9 cellular contexts compared by ENCODE assay signal in the genomic region with DNA sequence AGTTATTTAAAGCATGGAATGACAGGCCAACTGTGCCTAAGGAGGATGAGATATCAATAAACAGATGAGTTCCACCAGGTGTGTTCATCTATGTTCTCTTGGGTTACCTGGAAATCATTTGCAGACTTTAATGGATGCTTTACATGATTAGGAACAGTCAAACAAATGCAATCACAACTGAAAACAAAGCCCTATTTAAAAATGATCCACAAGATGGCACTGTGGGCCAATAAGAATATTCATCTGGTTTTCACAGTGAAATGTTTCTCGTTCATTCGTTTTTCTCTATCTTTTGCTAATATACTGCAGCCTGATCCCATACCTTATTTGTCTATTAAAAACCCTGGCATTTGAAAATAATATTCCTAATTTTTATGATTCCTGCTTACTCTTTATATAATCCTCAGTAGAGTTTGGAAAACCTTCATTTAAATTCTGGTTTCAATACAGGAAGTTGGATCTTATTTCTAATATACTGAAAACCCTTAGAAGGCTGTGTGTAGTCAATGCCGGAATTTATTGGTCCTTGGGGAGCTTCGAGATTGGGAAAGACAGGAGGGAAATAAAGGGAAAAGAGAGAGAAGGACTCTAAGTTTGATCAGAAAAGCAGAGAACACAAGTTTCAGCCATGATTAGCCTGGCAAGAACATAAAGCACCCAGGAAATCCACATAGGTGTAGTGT.
DNase-seq lines count a peak whose midpoint lies in the region; ATAC-seq, FAIRE-seq and TF ChIP-seq lines count a peak whose summit lies in the region.
"Had no signal": no experiment of that assay in that cellular context is flagged by ENCODE, and none has a peak within 500 bp of the region (broad histone marks: within the 10 kb centered on the region; RNA-seq: fewer than 3 reads in every experiment).

No MANE protein-coding gene starts in this region.

- H3K27me3 ChIP-seq in RWPE2 (ENCODE audit: insufficient read depth, poor library complexity, severe bottlenecking) (no peaks in the 10 kb centered on the region), pancreas (peaks cover 0 to 9% (median 0%) of the 10 kb centered on the region in 4 donors)
- H3K27me3 ChIP-seq: BLaER1 had no signal

- H3K36me3 ChIP-seq in RWPE2 (ENCODE audit: low read depth) (no peaks in the 10 kb centered on the region), pancreas (no peaks in the 10 kb centered on the region)
- H3K36me3 ChIP-seq: BLaER1 had no signal

- H3K27ac ChIP-seq in RWPE2 (ENCODE audit: poor library complexity, severe bottlenecking), result no peak overlapping the region
- H3K27ac ChIP-seq in pancreas, result no peak overlapping the region
- H3K27ac ChIP-seq: BLaER1 had no signal

- H3K4me1 ChIP-seq in RWPE2 (ENCODE audit: insufficient read depth, poor library complexity, severe bottlenecking) (no peaks in the 10 kb centered on the region), pancreas (peaks cover 0 to 7% (median 0%) of the 10 kb centered on the region in 3 donors)
- H3K4me1 ChIP-seq: BLaER1 had no signal

- ATAC-seq in RWPE2 (ENCODE audit: low read depth) (peak; percentile 52; the same call in 1 of the 3 replicates), pancreas (peak in 3 of 4 donors; percentile 65 to 77 (median 70)), HG02938 (IDR thresholded peaks at IDR 0.05; ENCODE audit: unreplicated experiment) (no peak), GM18511 (IDR thresholded peaks at IDR 0.05; ENCODE audit: unreplicated experiment) (no peak)

- H3K4me1 Mint-ChIP-seq in HFFc6 (ENCODE audit: low read depth), result peaks cover 27% of the 10 kb centered on the region

- H3K4me3 Mint-ChIP-seq in HFFc6, result peak overlapping the region; percentile 62

- intact Hi-C loops in pancreas (cut with DNase I), result loop anchor here in 2 of 3 donors (5.0 to 10.0 kb wide), 2 partner anchors 147 to 155 kb away; no protein-coding TSS in a partner anchor

- WGBS in pancreas, 2 donors, result 1% methylated on average over 4 of the region's 4 CpGs

- DNase-seq in DMS 273 (lab: John Stamatoyannopoulos, UW; ENCODE audit: unreplicated experiment) (peak; percentile 46), DMS 273 treated with DMSO at 0.1 percent for 48 hours (lab: John Stamatoyannopoulos, UW) (no peak), HFFc6 (peak; percentile 34), RWPE2 (ENCODE audit: low spot score) (no peak), fibroblast of mammary gland (ENCODE audit: low read depth) (peak; percentile 48), pancreas (no peak)

- TF ChIP-seq CTCF in HFFc6 (IDR thresholded peaks at IDR 0.05) (peak; percentile 86), RWPE2 (IDR thresholded peaks at IDR 0.05; ENCODE audit: poor library complexity, severe bottlenecking) (peak; percentile 83), fibroblast of mammary gland (conservative IDR thresholded peaks at IDR 0.05; ENCODE audit: control insufficient read depth, insufficient read depth, low read depth, low read length) (peak; percentile 58), pancreas (IDR thresholded peaks at IDR 0.05) (peak in 3 of 4 donors; percentile 52 to 57 (median 56))

- peaks cover 3% of the 10 kb centered on the region for H3K36me3 Mint-ChIP-seq in HFFc6 (ENCODE audit: low read depth)

- no peak overlapping the region for H3K4me3 ChIP-seq in RWPE2 (ENCODE audit: severe bottlenecking)
- no peak overlapping the region for H3K4me3 ChIP-seq in fibroblast of mammary gland (ENCODE audit: control insufficient read depth, low read depth, low read length)
- no peak overlapping the region for H3K4me3 ChIP-seq in pancreas
- H3K4me3 ChIP-seq: BLaER1 had no signal

- peak; percentile 73 for FAIRE-seq in pancreas (lab: Jason Lieb, UNC)

- H3K9me3 Mint-ChIP-seq in HFFc6, result peaks cover 2% of the 10 kb centered on the region

- H3K27me3 Mint-ChIP-seq in HFFc6 (ENCODE audit: insufficient read depth), result peaks cover 6% of the 10 kb centered on the region

- H3K9me3 ChIP-seq in RWPE2 (ENCODE audit: severe bottlenecking) (no peaks in the 10 kb centered on the region), pancreas (no peaks in the 10 kb centered on the region)

- no peak overlapping the region for H3K27ac Mint-ChIP-seq in HFFc6

Comparison
In these comparisons a context has a peak if more than half of its experiments do, and no peak if none do; other contexts are left out.
1. DNase-seq: peak in DMS 273 (single experiment), HFFc6 (single experiment) and fibroblast of mammary gland (single experiment); none in DMS 273 treated with DMSO at 0.1 percent for 48 hours (single experiment), RWPE2 (single experiment) and pancreas (0 of 6).
2. ATAC-seq: peak in RWPE2 (single experiment) and pancreas (3 of 4); none in HG02938 (single experiment) and GM18511 (single experiment).
3. Peak in every context shown above with its lines, with median percentiles within 50 percentile points of each other: CTCF ChIP-seq.